In the genomic region with DNA sequence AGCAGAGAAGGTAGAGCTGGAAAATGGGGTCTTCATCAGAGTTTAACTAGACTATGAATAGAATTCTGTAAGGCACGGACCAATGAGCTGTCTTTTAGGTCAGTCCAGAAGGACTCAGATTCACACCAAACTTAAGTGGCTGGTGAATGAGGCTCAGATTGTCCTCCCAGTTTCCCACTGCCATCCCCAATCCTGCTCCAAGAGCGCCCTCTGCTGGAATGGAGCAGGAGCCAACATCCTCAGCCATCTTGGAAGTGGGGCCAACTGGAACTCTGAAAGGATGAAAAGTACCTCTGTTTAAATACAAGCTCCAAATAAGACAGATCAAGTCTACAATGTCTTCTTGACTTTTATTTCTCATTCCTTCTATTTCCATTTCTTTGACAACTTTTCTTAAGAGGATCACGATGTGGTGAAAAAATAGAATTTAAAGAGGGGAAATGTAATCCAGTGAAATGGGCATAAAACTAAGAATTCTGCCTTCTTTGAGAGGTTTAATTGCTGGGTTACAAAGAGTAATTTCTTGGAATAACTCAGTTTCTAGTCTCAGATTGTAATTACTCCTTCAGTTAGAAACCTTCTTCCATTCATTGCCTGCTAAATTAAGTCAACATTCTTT, we compare ENCODE assay signal across 8 cellular contexts.
DNase-seq lines count a peak whose midpoint lies in the region; ATAC-seq, FAIRE-seq and TF ChIP-seq lines count a peak whose summit lies in the region.

No MANE protein-coding gene starts in this region.

- peaks cover 7 to 10% of the 10 kb centered on the region in 2 donors for H3K4me1 ChIP-seq in aorta (ENCODE audit: control insufficient read depth in 1 of 2, insufficient read depth in 2 of 2, low read length in 2 of 2)

- TF ChIP-seq CTCF in AG04449 (IDR thresholded peaks at IDR 0.05; ENCODE audit: insufficient read depth, low read length, missing control alignments), result peak; percentile 89

- H3K4me3 ChIP-seq in AG04449 (ENCODE audit: low read depth, low read length) (no peak overlapping the region), aorta (ENCODE audit: low read length in 2 of 2) (no peak overlapping the region)

- no peaks in the 10 kb centered on the region for H3K27me3 Mint-ChIP-seq in activated naive CD8-positive, alpha-beta T cell treated with anti-CD3 and anti-CD28 coated beads, Interleukin-2, amount 10 ng/mL, durations not matched to agents 7 days and 5 days

- intact Hi-C loops in cardiac septum (cut with DNase I) (loop anchor here (2.0 to 10.0 kb wide), 6 partner anchors 193 to 1216 kb away; no protein-coding TSS in a partner anchor), aorta (cut with DNase I) (loop anchor here (2.0 to 10.0 kb wide), 6 partner anchors 670 to 1214 kb away; a partner anchor contains a TSS)

- WGBS in aorta, 2 donors, result 25 to 29% methylated on average over 3 of the region's 3 CpGs

- no peaks in the 10 kb centered on the region for H3K9me3 ChIP-seq in aorta (ENCODE audit: control insufficient read depth, low read length)

- no peak overlapping the region for H3K27ac Mint-ChIP-seq in activated naive CD8-positive, alpha-beta T cell treated with anti-CD3 and anti-CD28 coated beads, Interleukin-2, amount 10 ng/mL, durations not matched to agents 7 days and 5 days

- POLR2A ChIA-PET in AG04449 (lab: Yijun Ruan, JAX), result interaction anchor here (0.8 to 1.2 kb wide), 5 partner anchors 158 to 1215 kb away, joined by 4 to 5 read pairs (median 4); a partner anchor contains a TSS
- POLR2A ChIA-PET in activated naive CD8-positive, alpha-beta T cell treated with anti-CD3 and anti-CD28 coated beads, Interleukin-2, amount 10 ng/mL, durations not matched to agents 7 days and 5 days (lab: Charles Lee), result interaction anchor here (0.7 to 4.4 kb wide), 3 partner anchors 1209 to 1216 kb away, joined by 3 to 46 read pairs (median 9); a partner anchor contains a TSS

- CTCF ChIA-PET in AG04449 (lab: Yijun Ruan, JAX), result interaction anchor here (0.5 to 18.2 kb wide), 144 partner anchors 9 to 1275 kb away, joined by 3 to 322 read pairs (median 4); a partner anchor contains a TSS

- H3K4me1 Mint-ChIP-seq in activated naive CD8-positive, alpha-beta T cell treated with anti-CD3 and anti-CD28 coated beads, Interleukin-2, amount 10 ng/mL, durations not matched to agents 7 days and 5 days, result peaks cover 13% of the 10 kb centered on the region

- no peaks in the 10 kb centered on the region for H3K27me3 ChIP-seq in aorta (ENCODE audit: control insufficient read depth in 1 of 2, insufficient read depth in 2 of 2, low read length in 1 of 2)

- no peak overlapping the region for H3K4me3 Mint-ChIP-seq in activated naive CD8-positive, alpha-beta T cell treated with anti-CD3 and anti-CD28 coated beads, Interleukin-2, amount 10 ng/mL, durations not matched to agents 7 days and 5 days

- FAIRE-seq in GM19239 (lab: Jason Lieb, UNC), result no peak

- H3K27ac ChIP-seq in aorta (ENCODE audit: low read depth in 1 of 2, low read length in 2 of 2), result no peak overlapping the region

- DNase-seq in AG04449 (ENCODE audit: low read depth, low spot score) (no peak), GM19239 (ENCODE audit: insufficient read length, low spot score) (peak; percentile 50), NCI-H1092 treated with DMSO at 0.1 percent for 48 hours (lab: John Stamatoyannopoulos, UW) (peak; percentile 73), SKM-1 treated with dmso at 0.1 percent for 144 hours (lab: John Stamatoyannopoulos, UW; ENCODE audit: unreplicated experiment) (peak; percentile 80), cardiac septum (ENCODE audit: low spot score) (peak; percentile 92), putamen (ENCODE audit: low spot score) (peak; percentile 92), aorta (peak; percentile 87 to 92)
- DNase-seq in activated naive CD8-positive, alpha-beta T cell treated with anti-CD3 and anti-CD28 coated beads, Interleukin-2, amount 10 ng/mL, durations not matched to agents 7 days and 5 days, result peak; percentile 75

- no peaks in the 10 kb centered on the region for H3K36me3 ChIP-seq in aorta (ENCODE audit: control insufficient read depth in 1 of 2, insufficient read depth in 2 of 2, low read length in 1 of 2)

- no peaks in the 10 kb centered on the region for H3K36me3 Mint-ChIP-seq in activated naive CD8-positive, alpha-beta T cell treated with anti-CD3 and anti-CD28 coated beads, Interleukin-2, amount 10 ng/mL, durations not matched to agents 7 days and 5 days

- H3K9me3 Mint-ChIP-seq in activated naive CD8-positive, alpha-beta T cell treated with anti-CD3 and anti-CD28 coated beads, Interleukin-2, amount 10 ng/mL, durations not matched to agents 7 days and 5 days, result no peaks in the 10 kb centered on the region

- ATAC-seq in activated naive CD8-positive, alpha-beta T cell treated with anti-CD3 and anti-CD28 coated beads, Interleukin-2, amount 10 ng/mL, durations not matched to agents 7 days and 5 days (ENCODE audit: low read depth), result peak; percentile 82
- ATAC-seq in aorta (ENCODE audit: low FRiP score), result peak; percentile 88
